In the genomic region with DNA sequence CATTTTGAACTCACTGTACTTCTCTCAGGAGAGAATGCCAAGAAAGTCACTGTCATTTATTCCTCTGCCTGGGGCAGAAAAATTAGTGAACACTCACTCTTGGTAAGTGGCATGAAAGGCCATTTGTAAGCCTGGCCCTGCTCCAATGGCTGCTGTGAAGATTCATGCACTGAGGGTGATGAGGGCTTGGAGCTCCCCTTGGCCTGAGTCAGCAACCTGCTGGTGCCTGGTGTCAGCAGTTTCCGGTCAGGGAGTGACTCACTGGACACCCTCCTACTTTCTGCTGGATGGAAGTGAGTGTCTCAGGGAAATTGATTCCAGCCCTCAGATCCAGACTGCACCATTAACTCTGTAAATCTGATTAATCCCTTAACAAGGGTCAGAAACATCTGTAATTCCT, we compare ENCODE assay signal across 9 cellular contexts. TPM values are rescaled to one million over a fixed set of nuclear protein-coding genes. Genes with fewer than 3 reads are reported as not detected.
DNase-seq lines count a peak whose midpoint lies in the region; ATAC-seq and TF ChIP-seq lines count a peak whose summit lies in the region.
"Had no signal": no experiment of that assay in that cellular context is flagged by ENCODE, and none has a peak within 500 bp of the region (broad histone marks: within the 10 kb centered on the region; RNA-seq: fewer than 3 reads in every experiment).

No MANE protein-coding gene starts in this region.

- intact Hi-C loops in mammary epithelial cell (cut with micrococcal nuclease): loop anchor here (1.0 to 2.0 kb wide), 2 partner anchors 77 to 240 kb away; no protein-coding TSS in a partner anchor

- no peak overlapping the region for H2BK15ac ChIP-seq in mesenchymal stem cell (ENCODE audit: low read depth, poor library complexity, severe bottlenecking)

- dilution Hi-C loops in mammary epithelial cell (cut with HindIII; ENCODE audit: low sequenced_read_pairs): no loop called here

- H3K23ac ChIP-seq in mesenchymal stem cell (ENCODE audit: low read length in 2 of 2): no peak overlapping the region

- no peak overlapping the region for H2BK12ac ChIP-seq in mesenchymal stem cell (ENCODE audit: low read length in 2 of 2)

- H3K9me3 ChIP-seq in mammary epithelial cell (replicated peaks; ENCODE audit: insufficient read depth, low read length): no peaks in the 10 kb centered on the region
- H3K9me3 ChIP-seq in mesenchymal stem cell (ENCODE audit: control insufficient read depth, low read length): no peaks in the 10 kb centered on the region

- H3K27ac ChIP-seq in mammary epithelial cell (ENCODE audit: insufficient read depth, low read depth, low read length): no peak overlapping the region
- H3K27ac ChIP-seq in mesenchymal stem cell (ENCODE audit: low read length, poor library complexity, severe bottlenecking): peak overlapping the region; percentile 51

- H3K4ac ChIP-seq in mesenchymal stem cell (ENCODE audit: low read depth in 1 of 2, low read length in 2 of 2): no peak overlapping the region

- H3K27ac Mint-ChIP-seq in WTC11: no peak overlapping the region
- H3K27ac Mint-ChIP-seq: activated B cell treated with CpG ODN at 0.5 μM for 24 hours had no signal

- no peak overlapping the region for H4K8ac ChIP-seq in mesenchymal stem cell (ENCODE audit: low read length)

- CTCF ChIA-PET in mammary epithelial cell (lab: Charles Lee; ENCODE audit: low non-redundant PET) (interaction anchor here (0.7 to 1.0 kb wide), 2 partner anchors 52 to 78 kb away, joined by 3 read pairs; no protein-coding TSS in a partner anchor), WTC11 (lab: Charles Lee) (interaction anchor here (1.2 to 1.5 kb wide), 2 partner anchors 132 to 166 kb away, joined by 3 to 4 read pairs; no protein-coding TSS in a partner anchor)

- H3K36me3 ChIP-seq in mammary epithelial cell (ENCODE audit: insufficient read depth, low read length): no peaks in the 10 kb centered on the region
- H3K36me3 ChIP-seq in mesenchymal stem cell (ENCODE audit: control insufficient read depth in 1 of 2, insufficient read depth in 2 of 2, low read depth in 1 of 2, low read length in 2 of 2): no peaks in the 10 kb centered on the region

- H3K27me3 ChIP-seq in mammary epithelial cell (ENCODE audit: insufficient read depth, low read length) (no peaks in the 10 kb centered on the region), mesenchymal stem cell (ENCODE audit: control insufficient read depth in 1 of 2, insufficient read depth in 1 of 2, low read length in 2 of 2) (no peaks in the 10 kb centered on the region)

- POLR2A ChIA-PET in WTC11 (lab: Charles Lee): no interaction called here

- no peak overlapping the region for H3K4me3 Mint-ChIP-seq in WTC11
- H3K4me3 Mint-ChIP-seq: activated B cell treated with CpG ODN at 0.5 μM for 24 hours had no signal

- no peaks in the 10 kb centered on the region for H3K79me1 ChIP-seq in mesenchymal stem cell (replicated peaks; ENCODE audit: low read length, poor library complexity, severe bottlenecking)

- DNase-seq in CD1c-positive myeloid dendritic cell (ENCODE audit: extremely low spot score) (peak; percentile 58), M059J (ENCODE audit: low read depth) (peak; percentile 100), mammary epithelial cell (peak; percentile 98), mesenchymal stem cell (peak; percentile 96), WTC11 (ENCODE audit: low spot score) (no peak)
- no peak for DNase-seq in activated CD4-positive, alpha-beta T cell treated with anti-CD3 and anti-CD28 coated beads for 1 hour
- DNase-seq: activated B cell treated with CpG ODN at 0.5 μM for 24 hours had no signal

- ATAC-seq in activated CD4-positive, CD25-positive, alpha-beta regulatory T cell treated with anti-CD3 and anti-CD28 coated beads, Interleukin-2, amount 50 U/mL, for 24 hours: no peak
- ATAC-seq in HG02588 (IDR thresholded peaks at IDR 0.05; ENCODE audit: unreplicated experiment): no peak
- no peak for ATAC-seq in WTC11

- H3K27me3 Mint-ChIP-seq in WTC11 (ENCODE audit: low read depth): no peaks in the 10 kb centered on the region

- H4K91ac ChIP-seq in mesenchymal stem cell (ENCODE audit: low read length): no peak overlapping the region

- no TSS peak for BruUV-seq in mammary epithelial cell (replicated peaks; lab: Mats Ljungman, UMichigan)

- in situ Hi-C loops in mammary epithelial cell (cut with MboI; ENCODE audit: low sequenced_read_pairs in 2 of 2): loop anchor here (10.0 to 25.0 kb wide), 2 partner anchors 225 to 238 kb away; no protein-coding TSS in a partner anchor

- H3K18ac ChIP-seq in mesenchymal stem cell (ENCODE audit: low read depth in 1 of 2, low read length in 2 of 2): no peak overlapping the region

- no peak overlapping the region for H2BK120ac ChIP-seq in mesenchymal stem cell (ENCODE audit: low read depth, low read length)

- H3K4me1 Mint-ChIP-seq in WTC11: peaks cover 4% of the 10 kb centered on the region; the same call in 1 of the 2 replicates
- H3K4me1 Mint-ChIP-seq: activated B cell treated with CpG ODN at 0.5 μM for 24 hours had no signal

- H2AFZ ChIP-seq in mammary epithelial cell (ENCODE audit: low read depth, low read length) (no peak overlapping the region), mesenchymal stem cell (ENCODE audit: low read depth, low read length) (no peak overlapping the region)

- H3K9ac ChIP-seq in mammary epithelial cell (ENCODE audit: insufficient read depth, low read length) (no peak overlapping the region), mesenchymal stem cell (ENCODE audit: low read length) (no peak overlapping the region)

- TF ChIP-seq CTCF in mammary epithelial cell (conservative IDR thresholded peaks at IDR 0.05 in 1 of 2, IDR thresholded peaks at IDR 0.05 in 1 of 2; ENCODE audit: extremely low read depth in 1 of 2, insufficient read depth in 1 of 2, low read depth in 1 of 2, low read length in 2 of 2) (no peak), WTC11 (IDR thresholded peaks at IDR 0.05) (no peak)

- no peaks in the 10 kb centered on the region for H4K20me1 ChIP-seq in mammary epithelial cell (ENCODE audit: insufficient read depth, low read length)

- no peaks in the 10 kb centered on the region for H3K36me3 Mint-ChIP-seq in WTC11

- no peak overlapping the region for H2BK5ac ChIP-seq in mesenchymal stem cell (ENCODE audit: low read depth, low read length, poor library complexity, severe bottlenecking)

- peaks cover 5% of the 10 kb centered on the region; the same call in 1 of the 2 replicates for H3K9me3 Mint-ChIP-seq in WTC11

- no peaks in the 10 kb centered on the region for H3K79me2 ChIP-seq in mammary epithelial cell (ENCODE audit: insufficient read depth, low read length)

- H3K4me1 ChIP-seq in mammary epithelial cell (ENCODE audit: insufficient read depth, low read length): peaks cover 10% of the 10 kb centered on the region
- H3K4me1 ChIP-seq in mesenchymal stem cell (ENCODE audit: control insufficient read depth, insufficient read depth, low read depth, low read length): peaks cover 3% of the 10 kb centered on the region

- no peak overlapping the region for H3K4me3 ChIP-seq in mammary epithelial cell (replicated peaks in 1 of 3; ENCODE audit: insufficient read depth in 1 of 3, low read depth in 2 of 3, low read length in 3 of 3)
- no peak overlapping the region for H3K4me3 ChIP-seq in mesenchymal stem cell (ENCODE audit: insufficient read depth in 1 of 2, low read depth in 1 of 2, low read length in 2 of 2)

- H2AK5ac ChIP-seq in mesenchymal stem cell (ENCODE audit: low read length, severe bottlenecking): no peak overlapping the region

- H3K14ac ChIP-seq in mesenchymal stem cell (ENCODE audit: low read length in 2 of 2): no peak overlapping the region

- H3K4me2 ChIP-seq in mammary epithelial cell (ENCODE audit: insufficient read depth, low read depth, low read length) (no peak overlapping the region), mesenchymal stem cell (ENCODE audit: low read length, poor library complexity, severe bottlenecking) (no peak overlapping the region)

- 0% methylated on average over 1 of the region's 1 CpG for WGBS in mammary epithelial cell (ENCODE audit: low coverage, missing lambda C conversion rate)
- WGBS in mesenchymal stem cell: 0% methylated on average over 1 of the region's 1 CpG

TF ChIP-seq in WTC11, 78 proteins besides CTCF, POLR2A, EP300 and RAD21:
- TF ChIP-seq OVOL2 (CRISPR knock-in tag; IDR thresholded peaks at IDR 0.05; ENCODE audit: borderline replicate concordance) (no peak), NR1H2 (CRISPR knock-in tag; IDR thresholded peaks at IDR 0.05) (no peak), ZNF317 (CRISPR knock-in tag; IDR thresholded peaks at IDR 0.05; ENCODE audit: borderline replicate concordance, low read depth) (no peak), ZBTB21 (CRISPR knock-in tag; IDR thresholded peaks at IDR 0.05; ENCODE audit: borderline replicate concordance) (no peak), ERG (CRISPR knock-in tag; IDR thresholded peaks at IDR 0.05) (no peak), NR3C1 (CRISPR knock-in tag; conservative IDR thresholded peaks at IDR 0.05; ENCODE audit: low read depth) (no peak)
- TF ChIP-seq, protein P1, sequence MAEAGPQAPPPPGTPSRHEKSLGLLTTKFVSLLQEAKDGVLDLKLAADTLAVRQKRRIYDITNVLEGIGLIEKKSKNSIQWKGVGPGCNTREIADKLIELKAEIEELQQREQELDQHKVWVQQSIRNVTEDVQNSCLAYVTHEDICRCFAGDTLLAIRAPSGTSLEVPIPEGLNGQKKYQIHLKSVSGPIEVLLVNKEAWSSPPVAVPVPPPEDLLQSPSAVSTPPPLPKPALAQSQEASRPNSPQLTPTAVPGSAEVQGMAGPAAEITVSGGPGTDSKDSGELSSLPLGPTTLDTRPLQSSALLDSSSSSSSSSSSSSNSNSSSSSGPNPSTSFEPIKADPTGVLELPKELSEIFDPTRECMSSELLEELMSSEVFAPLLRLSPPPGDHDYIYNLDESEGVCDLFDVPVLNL (CRISPR knock-in tag; IDR thresholded peaks at IDR 0.05; ENCODE audit: borderline replicate concordance, low read depth): no peak

RNA-seq across cellular contexts. Expression of gene TRA2B, which starts 37.6 kb away (rescaled TPM):
- total RNA-seq in M059J (2014; rRNA removed; shearing (Covaris generic)): 268 and 348 TPM in 2 replicates
- 100 to 1,000 TPM; 117 to 151 TPM for total RNA-seq in mammary epithelial cell
- polyA plus RNA-seq in mammary epithelial cell: 130 TPM
- polyA minus RNA-seq in mammary epithelial cell: 210 TPM
- 130 TPM for polyA plus RNA-seq in mesenchymal stem cell (2013, experiment 1 of 2)
- polyA plus RNA-seq in mesenchymal stem cell (2013, experiment 2 of 2): 133 TPM
- 214 to 240 TPM (median 236 TPM) in 3 replicates for total RNA-seq in WTC11 (2021)

Comparison
In these comparisons a context has a peak if more than half of its experiments do, and no peak if none do; other contexts are left out.
1. DNase-seq: peak in CD1c-positive myeloid dendritic cell (single experiment), M059J (single experiment), mammary epithelial cell (single experiment) and mesenchymal stem cell (single experiment); none in WTC11 (single experiment) and activated CD4-positive, alpha-beta T cell treated with anti-CD3 and anti-CD28 coated beads for 1 hour (single experiment).